ENCODE assay signal across 8 cellular contexts in the genomic region with DNA sequence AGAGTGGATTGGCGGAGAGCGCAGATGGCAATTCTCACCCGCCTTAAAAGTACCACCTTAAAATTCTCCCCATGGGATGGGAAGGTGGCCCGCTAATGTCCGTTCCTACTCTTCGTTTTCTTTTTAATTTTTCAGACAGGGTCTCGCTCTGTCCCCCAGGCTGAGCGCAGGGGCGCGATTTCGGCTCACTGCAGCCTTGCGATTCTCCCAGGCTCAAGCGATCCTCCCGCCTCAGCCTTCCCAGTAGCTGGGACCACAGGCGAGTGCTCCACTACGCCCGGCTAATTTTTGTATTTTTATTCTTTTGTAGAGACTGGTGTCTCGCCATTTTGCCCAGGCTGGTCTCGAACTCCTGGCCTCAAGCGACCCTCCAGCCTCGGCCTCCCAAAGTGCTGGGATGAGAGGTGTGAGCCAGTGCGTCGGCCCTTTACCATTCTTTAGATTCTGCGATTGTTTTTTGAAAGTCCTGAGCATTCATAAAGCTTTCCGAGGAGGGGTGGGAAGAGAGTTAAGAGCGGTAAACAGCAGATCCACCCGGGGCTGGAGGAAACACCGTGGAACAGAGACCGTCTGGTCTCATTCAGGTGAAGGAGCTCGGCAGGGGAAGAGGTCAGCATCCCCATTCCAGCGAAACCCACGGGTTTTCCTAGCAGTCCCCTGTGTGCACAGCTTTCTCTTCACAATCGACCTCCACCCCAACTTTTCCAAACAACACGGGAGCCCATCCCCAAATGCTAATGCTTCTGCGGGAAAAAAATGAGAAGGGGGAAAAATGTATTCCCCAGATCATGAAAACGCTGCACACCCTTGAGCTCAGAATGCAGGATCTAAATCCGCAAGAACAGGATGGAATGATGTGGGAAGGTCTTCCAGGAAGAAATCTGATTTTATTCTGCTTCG.
A peak's percentile ranks its signal among the peaks of the same experiment; 100 is the strongest.
DNase-seq lines count a peak whose midpoint lies in the region; ATAC-seq and TF ChIP-seq lines count a peak whose summit lies in the region.

No MANE protein-coding gene starts in this region.

- no TSS peak for BruUV-seq in MCF 10A (replicated peaks; lab: Mats Ljungman, UMichigan)

- H3K4me1 ChIP-seq in upper lobe of right lung: peaks cover 7% of the 10 kb centered on the region

- no peaks in the 10 kb centered on the region for H3K9me3 ChIP-seq in upper lobe of right lung

- H3K27ac Mint-ChIP-seq in activated naive CD4-positive, alpha-beta T cell treated with anti-CD3 and anti-CD28 coated beads, Interleukin-2, amount 50 U/mL, for 24 hours: no peak overlapping the region
- H3K27ac Mint-ChIP-seq in MCF 10A (ENCODE audit: low read depth, unreplicated experiment): no peak overlapping the region
- no peak overlapping the region for H3K27ac Mint-ChIP-seq in mesothelial cell of epicardium

- DNase-seq in activated naive CD4-positive, alpha-beta T cell treated with anti-CD3 and anti-CD28 coated beads, Interleukin-2, amount 50 U/mL, for 16 hours: no peak
- DNase-seq in MCF 10A (ENCODE audit: unreplicated experiment): no peak
- DNase-seq in mesothelial cell of epicardium (ENCODE audit: low spot score in 2 of 2, unreplicated experiment in 2 of 2): no peak
- no peak for DNase-seq in upper lobe of right lung
- DNase-seq in caudate nucleus (lab: John Stamatoyannopoulos, UW): no peak

- ATAC-seq in upper lobe of right lung (no peak), HG02588 (IDR thresholded peaks at IDR 0.05; ENCODE audit: unreplicated experiment) (no peak), GM18868 (IDR thresholded peaks at IDR 0.05; ENCODE audit: unreplicated experiment) (no peak)

- H3K4me1 Mint-ChIP-seq in activated naive CD4-positive, alpha-beta T cell treated with anti-CD3 and anti-CD28 coated beads, Interleukin-2, amount 50 U/mL, for 24 hours: peaks cover 22% of the 10 kb centered on the region
- H3K4me1 Mint-ChIP-seq in MCF 10A (ENCODE audit: insufficient read depth, unreplicated experiment): peaks cover 12% of the 10 kb centered on the region
- peaks cover 15% of the 10 kb centered on the region for H3K4me1 Mint-ChIP-seq in mesothelial cell of epicardium

- no peaks in the 10 kb centered on the region for H3K9me3 Mint-ChIP-seq in activated naive CD4-positive, alpha-beta T cell treated with anti-CD3 and anti-CD28 coated beads, Interleukin-2, amount 50 U/mL, for 24 hours
- H3K9me3 Mint-ChIP-seq in MCF 10A (ENCODE audit: unreplicated experiment) (no peaks in the 10 kb centered on the region), mesothelial cell of epicardium (no peaks in the 10 kb centered on the region)

- peak overlapping the region; percentile 69 for H3K4me3 Mint-ChIP-seq in activated naive CD4-positive, alpha-beta T cell treated with anti-CD3 and anti-CD28 coated beads, Interleukin-2, amount 50 U/mL, for 24 hours
- H3K4me3 Mint-ChIP-seq in MCF 10A (ENCODE audit: unreplicated experiment) (peak overlapping the region; percentile 51), mesothelial cell of epicardium (peak overlapping the region; percentile 75)

- CTCF ChIA-PET in MCF 10A (lab: Yijun Ruan, JAX): interaction anchor here (0.7 kb wide), 1 partner anchor 44 kb away, joined by 3 read pairs; no protein-coding TSS in a partner anchor

- peaks cover 1% of the 10 kb centered on the region for H3K36me3 Mint-ChIP-seq in activated naive CD4-positive, alpha-beta T cell treated with anti-CD3 and anti-CD28 coated beads, Interleukin-2, amount 50 U/mL, for 24 hours
- H3K36me3 Mint-ChIP-seq in MCF 10A (ENCODE audit: insufficient read depth, unreplicated experiment) (no peaks in the 10 kb centered on the region), mesothelial cell of epicardium (no peaks in the 10 kb centered on the region)

- H3K36me3 ChIP-seq in upper lobe of right lung: no peaks in the 10 kb centered on the region

- H3K4me3 ChIP-seq in upper lobe of right lung: peak overlapping the region; percentile 51

- H3K27ac ChIP-seq in upper lobe of right lung (no peak overlapping the region), caudate nucleus (ENCODE audit: low read depth, low read length) (no peak overlapping the region)

- peaks cover 48% of the 10 kb centered on the region for H3K27me3 Mint-ChIP-seq in activated naive CD4-positive, alpha-beta T cell treated with anti-CD3 and anti-CD28 coated beads, Interleukin-2, amount 50 U/mL, for 24 hours
- H3K27me3 Mint-ChIP-seq in MCF 10A (ENCODE audit: insufficient read depth, unreplicated experiment) (peaks cover 45% of the 10 kb centered on the region), mesothelial cell of epicardium (ENCODE audit: low read depth) (peaks cover 83% of the 10 kb centered on the region)

- intact Hi-C loops in MCF 10A (cut with micrococcal nuclease) (no loop called here), upper lobe of right lung (cut with DNase I) (no loop called here)

- POLR2A ChIA-PET in MCF 10A (lab: Yijun Ruan, JAX): no interaction called here

- TF ChIP-seq CTCF in MCF 10A (IDR thresholded peaks at IDR 0.05; ENCODE audit: unreplicated experiment) (no peak), mesothelial cell of epicardium (IDR thresholded peaks at IDR 0.05; ENCODE audit: unreplicated experiment) (no peak), upper lobe of right lung (IDR thresholded peaks at IDR 0.05) (no peak)

- H3K27me3 ChIP-seq in upper lobe of right lung: peaks cover 22% of the 10 kb centered on the region
